Comparison of ENCODE assay signal across 1 cellular context in genomic region chr18:11946756-11947155, GRCh38.
TF ChIP-seq lines count a peak whose summit lies in the region.

No MANE protein-coding gene starts in this region.

TF ChIP-seq in H1, 55 proteins besides CTCF, POLR2A, EP300 and RAD21 (continued from another document):
- TF ChIP-seq CHD7 (IDR thresholded peaks at IDR 0.05; ENCODE audit: insufficient replicate concordance, low read length) = no peak
- TF ChIP-seq EGR1 (IDR thresholded peaks at IDR 0.05; ENCODE audit: borderline replicate concordance, low read depth, low read length) = no peak
- TF ChIP-seq SP1 (IDR thresholded peaks at IDR 0.05; ENCODE audit: low read depth, low read length) = no peak
- TF ChIP-seq SIRT6 (IDR thresholded peaks at IDR 0.05; ENCODE audit: low read length) = no peak
- TF ChIP-seq CREB1 (IDR thresholded peaks at IDR 0.05) = no peak
- TF ChIP-seq SAP30 (IDR thresholded peaks at IDR 0.05; ENCODE audit: insufficient read depth, insufficient replicate concordance, low read length) = no peak
- no peak for TF ChIP-seq BCL11A (IDR thresholded peaks at IDR 0.05; ENCODE audit: low read depth in 2 of 2, low read length in 2 of 2)
- no peak for TF ChIP-seq CHD1 (IDR thresholded peaks at IDR 0.05; ENCODE audit: low read depth, low read length)
- TF ChIP-seq KDM5A (IDR thresholded peaks at IDR 0.05; ENCODE audit: low read length) = no peak
- TF ChIP-seq SRF (IDR thresholded peaks at IDR 0.05; ENCODE audit: low read depth, low read length) = no peak
- no peak for TF ChIP-seq RFX5 (IDR thresholded peaks at IDR 0.05; ENCODE audit: borderline replicate concordance, low read depth, low read length)
- TF ChIP-seq KDM4A (IDR thresholded peaks at IDR 0.05; ENCODE audit: low read depth, low read length, severe bottlenecking) = no peak
- no peak for TF ChIP-seq GABPA (IDR thresholded peaks at IDR 0.05; ENCODE audit: borderline replicate concordance, insufficient read depth, low read length)
- no peak for TF ChIP-seq SIN3A (conservative IDR thresholded peaks at IDR 0.05 in 1 of 2, IDR thresholded peaks at IDR 0.05 in 1 of 2; ENCODE audit: low read depth in 1 of 2, low read length in 2 of 2)
- TF ChIP-seq, protein P1, sequence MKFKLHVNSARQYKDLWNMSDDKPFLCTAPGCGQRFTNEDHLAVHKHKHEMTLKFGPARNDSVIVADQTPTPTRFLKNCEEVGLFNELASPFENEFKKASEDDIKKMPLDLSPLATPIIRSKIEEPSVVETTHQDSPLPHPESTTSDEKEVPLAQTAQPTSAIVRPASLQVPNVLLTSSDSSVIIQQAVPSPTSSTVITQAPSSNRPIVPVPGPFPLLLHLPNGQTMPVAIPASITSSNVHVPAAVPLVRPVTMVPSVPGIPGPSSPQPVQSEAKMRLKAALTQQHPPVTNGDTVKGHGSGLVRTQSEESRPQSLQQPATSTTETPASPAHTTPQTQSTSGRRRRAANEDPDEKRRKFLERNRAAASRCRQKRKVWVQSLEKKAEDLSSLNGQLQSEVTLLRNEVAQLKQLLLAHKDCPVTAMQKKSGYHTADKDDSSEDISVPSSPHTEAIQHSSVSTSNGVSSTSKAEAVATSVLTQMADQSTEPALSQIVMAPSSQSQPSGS (IDR thresholded peaks at IDR 0.05; ENCODE audit: low read length) = no peak
- TF ChIP-seq TAF1 (IDR thresholded peaks at IDR 0.05; ENCODE audit: low read depth, low read length) = no peak
- TF ChIP-seq PHF8 (conservative IDR thresholded peaks at IDR 0.05; ENCODE audit: low read depth, low read length) = no peak
